4 cellular contexts compared by ENCODE assay signal in genomic region chrY:22975483-22975882, GRCh38. TPM values are rescaled to one million over a fixed set of nuclear protein-coding genes. Genes with fewer than 3 reads are reported as not detected.
"Had no signal": no experiment of that assay in that cellular context is flagged by ENCODE, and none has a peak within 500 bp of the region (broad histone marks: within the 10 kb centered on the region; RNA-seq: fewer than 3 reads in every experiment).

No MANE protein-coding gene starts in this region.

RNA-seq across cellular contexts. Expression of gene BPY2, which starts 8.6 kb away (rescaled TPM):
- total RNA-seq: LHCN-M2, M059J, MCF 10A, NCI-H460 had no signal
